Comparison of ENCODE assay signal across 10 cellular contexts in genomic region chr20:62358171-62358719, GRCh38. TPM values are rescaled to one million over a fixed set of nuclear protein-coding genes. Genes with fewer than 3 reads are reported as not detected.
DNase-seq lines count a peak whose midpoint lies in the region; ATAC-seq and TF ChIP-seq lines count a peak whose summit lies in the region.
"Had no signal": no experiment of that assay in that cellular context is flagged by ENCODE, and none has a peak within 500 bp of the region (broad histone marks: within the 10 kb centered on the region; RNA-seq: fewer than 3 reads in every experiment).

No MANE protein-coding gene starts in this region.

- no peaks in the 10 kb centered on the region for H3K9me3 ChIP-seq in endodermal cell (ENCODE audit: control insufficient read depth, low read length)
- H3K9me3 ChIP-seq in muscle layer of colon (ENCODE audit: low read length), result no peaks in the 10 kb centered on the region
- H3K9me3 ChIP-seq in vagina, result no peaks in the 10 kb centered on the region

- peak overlapping the region; percentile 70 for H3K27ac Mint-ChIP-seq in endodermal cell
- H3K27ac Mint-ChIP-seq: activated CD8-positive, alpha-beta memory T cell treated with anti-CD3 and anti-CD28 coated beads, Interleukin-2, amount 10 ng/mL, durations not matched to agents 7 days and 5 days had no signal

- H3K9me3 Mint-ChIP-seq in endodermal cell, result no peaks in the 10 kb centered on the region

- H3K9ac ChIP-seq in endodermal cell (ENCODE audit: extremely low read depth, low read length, poor library complexity, severe bottlenecking), result no peak overlapping the region
- peak overlapping the region; percentile 33 for H3K9ac ChIP-seq in muscle layer of colon (ENCODE audit: low read length)

- no peak for TF ChIP-seq POLR2A in vagina (IDR thresholded peaks at IDR 0.05)

- TF ChIP-seq CTCF in endodermal cell (conservative IDR thresholded peaks at IDR 0.05) (no peak), vagina (IDR thresholded peaks at IDR 0.05) (no peak)

- intact Hi-C loops in Right ventricle myocardium inferior (cut with DNase I), result no loop called here
- intact Hi-C loops in cardiac septum (cut with DNase I), result no loop called here
- intact Hi-C loops in vagina (cut with DNase I), result no loop called here

- 94 to 96% methylated on average over 14 to 22 of the region's 22 CpGs for WGBS in endodermal cell (ENCODE audit: insufficient coverage in 1 of 2, insufficient read length in 1 of 2), 2 experiments

- H3K27me3 ChIP-seq in endodermal cell (ENCODE audit: control insufficient read depth, insufficient read depth, low read length, poor library complexity, severe bottlenecking) (no peaks in the 10 kb centered on the region), muscle layer of colon (ENCODE audit: control insufficient read depth in 1 of 2, insufficient read depth in 2 of 2, low read length in 2 of 2) (no peaks in the 10 kb centered on the region), vagina (no peaks in the 10 kb centered on the region)

- no peaks in the 10 kb centered on the region for H3K27me3 Mint-ChIP-seq in endodermal cell (ENCODE audit: insufficient read depth)
- H3K27me3 Mint-ChIP-seq: activated CD8-positive, alpha-beta memory T cell treated with anti-CD3 and anti-CD28 coated beads, Interleukin-2, amount 10 ng/mL, durations not matched to agents 7 days and 5 days had no signal

- H3K4me3 ChIP-seq in endodermal cell (ENCODE audit: low read length) (no peak overlapping the region), muscle layer of colon (ENCODE audit: low read depth in 1 of 2, low read length in 2 of 2) (no peak overlapping the region), vagina (no peak overlapping the region)

- peaks cover 33% of the 10 kb centered on the region for H3K4me1 ChIP-seq in endodermal cell (ENCODE audit: control insufficient read depth, insufficient read depth, low read length)
- peaks cover 84% of the 10 kb centered on the region for H3K4me1 ChIP-seq in muscle layer of colon (ENCODE audit: insufficient read depth, low read length)
- H3K4me1 ChIP-seq in vagina, result peaks cover 95% of the 10 kb centered on the region

- peaks cover 21% of the 10 kb centered on the region for H3K4me1 Mint-ChIP-seq in endodermal cell
- H3K4me1 Mint-ChIP-seq: activated CD8-positive, alpha-beta memory T cell treated with anti-CD3 and anti-CD28 coated beads, Interleukin-2, amount 10 ng/mL, durations not matched to agents 7 days and 5 days had no signal

- peaks cover 30% of the 10 kb centered on the region for H3K36me3 ChIP-seq in endodermal cell (ENCODE audit: control insufficient read depth, insufficient read depth, low read length)
- H3K36me3 ChIP-seq in muscle layer of colon (ENCODE audit: insufficient read depth, low read length), result no peaks in the 10 kb centered on the region
- no peaks in the 10 kb centered on the region for H3K36me3 ChIP-seq in vagina

- ATAC-seq in Right ventricle myocardium inferior, result no peak
- ATAC-seq in HG03521 (IDR thresholded peaks at IDR 0.05; ENCODE audit: unreplicated experiment), result no peak
- no peak for ATAC-seq in HG03460 (IDR thresholded peaks at IDR 0.05; ENCODE audit: unreplicated experiment)
- ATAC-seq: activated CD8-positive, alpha-beta memory T cell treated with anti-CD3 and anti-CD28 coated beads, Interleukin-2, amount 10 ng/mL, durations not matched to agents 7 days and 5 days had no signal

- H3K4me3 Mint-ChIP-seq in endodermal cell, result no peak overlapping the region
- H3K4me3 Mint-ChIP-seq: activated CD8-positive, alpha-beta memory T cell treated with anti-CD3 and anti-CD28 coated beads, Interleukin-2, amount 10 ng/mL, durations not matched to agents 7 days and 5 days had no signal

- H3K27ac ChIP-seq in endodermal cell (ENCODE audit: low read depth, low read length) (no peak overlapping the region), muscle layer of colon (ENCODE audit: low read depth, low read length) (peak overlapping the region; percentile 82), vagina (peak overlapping the region; percentile 79)

- H3K36me3 Mint-ChIP-seq in endodermal cell (ENCODE audit: low read depth), result peaks cover 3% of the 10 kb centered on the region
- H3K36me3 Mint-ChIP-seq: activated CD8-positive, alpha-beta memory T cell treated with anti-CD3 and anti-CD28 coated beads, Interleukin-2, amount 10 ng/mL, durations not matched to agents 7 days and 5 days had no signal

- DNase-seq in Right ventricle myocardium inferior (ENCODE audit: missing footprints) (peak; percentile 75), cardiac septum (ENCODE audit: low spot score) (no peak), endodermal cell (no peak), vagina (ENCODE audit: extremely low spot score in 2 of 2) (no peak), SKM-1 treated with dmso at 0.1 percent for 144 hours (lab: John Stamatoyannopoulos, UW; ENCODE audit: unreplicated experiment) (no peak)
- DNase-seq: activated CD8-positive, alpha-beta memory T cell treated with anti-CD3 and anti-CD28 coated beads, Interleukin-2, amount 10 ng/mL, durations not matched to agents 7 days and 5 days; stimulated activated CD4-positive, alpha-beta T cell treated with anti-CD3 and anti-CD28 coated beads, Interleukin-4, amount 100 ng/mL, for 24 hours had no signal

RNA-seq across cellular contexts. Expression of gene LAMA5, which starts 8.9 kb away (rescaled TPM):
- total RNA-seq in Right ventricle myocardium inferior (89.3 TPM), cardiac septum (101 TPM), endodermal cell (100 to 1,000 TPM; 315 to 369 TPM), vagina (150 TPM)
- 95.9 TPM for polyA plus RNA-seq in endodermal cell (2013, experiment 1 of 2)
- polyA plus RNA-seq in endodermal cell (2013, experiment 2 of 2), result 89.1 TPM

RNA-seq across cellular contexts. Expression of gene RPS21, which starts 28.7 kb away (rescaled TPM):
- 782 TPM for total RNA-seq in Right ventricle myocardium inferior
- total RNA-seq in cardiac septum, result 466 TPM
- total RNA-seq in endodermal cell, result 1,000 to 10,000 TPM; 1,288 to 1,382 TPM
- polyA plus RNA-seq in endodermal cell (2013, experiment 1 of 2), result 1,213 TPM
- 1,212 TPM for polyA plus RNA-seq in endodermal cell (2013, experiment 2 of 2)
- total RNA-seq in vagina, result 1,935 TPM

RNA-seq across cellular contexts. Expression of gene CABLES2, which starts 48.8 kb away (rescaled TPM):
- 18.1 TPM for total RNA-seq in Right ventricle myocardium inferior
- 10.7 TPM for total RNA-seq in cardiac septum
- 10 to 100 TPM; 10.4 to 15.6 TPM for total RNA-seq in endodermal cell
- 13.5 TPM for polyA plus RNA-seq in endodermal cell (2013, experiment 1 of 2)
- polyA plus RNA-seq in endodermal cell (2013, experiment 2 of 2), result 13.0 TPM
- total RNA-seq in vagina, result 1.5 TPM

RNA-seq across cellular contexts. Expression of gene ADRM1, which starts 55.4 kb away (rescaled TPM):
- total RNA-seq in Right ventricle myocardium inferior, result 73.9 TPM
- 79.9 TPM for total RNA-seq in cardiac septum
- 100 to 1,000 TPM; 105 to 106 TPM for total RNA-seq in endodermal cell
- polyA plus RNA-seq in endodermal cell (2013, experiment 1 of 2), result 77.9 TPM
- 81.6 TPM for polyA plus RNA-seq in endodermal cell (2013, experiment 2 of 2)
- 110 TPM for total RNA-seq in vagina
